ENCODE assay signal across 26 cellular contexts in genomic region chr4:94431388-94431787, GRCh38. TPM values are rescaled to one million over a fixed set of nuclear protein-coding genes. Genes with fewer than 3 reads are reported as not detected.
DNase-seq lines count a peak whose midpoint lies in the region; ATAC-seq, FAIRE-seq and TF ChIP-seq lines count a peak whose summit lies in the region.
"Had no signal": no experiment of that assay in that cellular context is flagged by ENCODE, and none has a peak within 500 bp of the region (broad histone marks: within the 10 kb centered on the region; RNA-seq: fewer than 3 reads in every experiment).

No MANE protein-coding gene starts in this region.

- POLR2A ChIA-PET in HepG2 (lab: Yijun Ruan, JAX), result interaction anchor here (3.4 kb wide), 1 partner anchor 20 kb away, joined by 34 read pairs; the partner anchor contains the start of gene PDLIM5

- BruUV-seq in HepG2 (replicated peaks; lab: Mats Ljungman, UMichigan), result no TSS peak

- H3K79me2 ChIP-seq in HepG2 (ENCODE audit: insufficient read depth, low read length), result no peaks in the 10 kb centered on the region

- H3K4me3 ChIP-seq in HepG2 (replicated peaks in 1 of 3; ENCODE audit: insufficient read depth in 1 of 3, low read depth in 2 of 3, low read length in 3 of 3), result no peak overlapping the region
- no peak overlapping the region for H3K4me3 ChIP-seq in right lobe of liver
- H3K4me3 ChIP-seq: BLaER1, GM12878 had no signal

- TF ChIP-seq POLR2A in HepG2 (IDR thresholded peaks at IDR 0.05; ENCODE audit: insufficient read depth in 1 of 2, low read depth in 2 of 2, low read length in 2 of 2), result no peak
- no peak for TF ChIP-seq POLR2A in right lobe of liver (IDR thresholded peaks at IDR 0.05)

- H3K27me3 ChIP-seq in HepG2 (ENCODE audit: control insufficient read depth in 1 of 2, insufficient read depth in 2 of 2, low read length in 2 of 2) (no peaks in the 10 kb centered on the region), right lobe of liver (no peaks in the 10 kb centered on the region)
- H3K27me3 ChIP-seq: BE2C, BLaER1 had no signal

- TF ChIP-seq CTCF in HepG2 (CRISPR knock-in tag; IDR thresholded peaks at IDR 0.05) (no peak), right lobe of liver (IDR thresholded peaks at IDR 0.05) (no peak), VCaP (conservative IDR thresholded peaks at IDR 0.05) (no peak)

- intact Hi-C loops in HepG2 (cut with micrococcal nuclease; ENCODE audit: unreplicated experiment) (no loop called here), right lobe of liver (cut with DNase I) (no loop called here)

- H3K27ac ChIP-seq in HepG2 (ENCODE audit: extremely low read length, insufficient read depth, low read length) (no peak overlapping the region), right lobe of liver (no peak overlapping the region), VCaP (peak overlapping the region; percentile 93)
- H3K27ac ChIP-seq: BLaER1 had no signal

- WGBS in HepG2 (ENCODE audit: low lambda C conversion rate), result 93% methylated on average over 3 of the region's 3 CpGs
- 100% methylated on average over 1 of the region's 3 CpGs for WGBS in right lobe of liver (ENCODE audit: insufficient coverage, low coverage, low lambda C conversion rate, missing lambda C conversion rate)

- H3K4me1 ChIP-seq in HepG2 (ENCODE audit: insufficient read depth, low read length) (peaks cover 32% of the 10 kb centered on the region), right lobe of liver (no peaks in the 10 kb centered on the region)
- H3K4me1 ChIP-seq: BE2C, BLaER1 had no signal

- TF ChIP-seq EP300 in HepG2 (IDR thresholded peaks at IDR 0.05; ENCODE audit: low read depth in 2 of 2, low read length in 2 of 2), result no peak
- no peak for TF ChIP-seq EP300 in HepG2 (CRISPR knock-in tag; IDR thresholded peaks at IDR 0.05; ENCODE audit: borderline replicate concordance)

- CTCF ChIA-PET in HepG2 (lab: Yijun Ruan, JAX; ENCODE audit: low intra/inter-chr PET ratio, low total read pairs), result no interaction called here

- FAIRE-seq in HepG2 (lab: Jason Lieb, UNC), result no peak
- FAIRE-seq: A204.1, GM12878, GM12892, GM18507 had no signal

- no peak overlapping the region for H3K4me2 ChIP-seq in HepG2 (ENCODE audit: low read depth, low read length)
- H3K4me2 ChIP-seq: BLaER1 had no signal

- no peaks in the 10 kb centered on the region for H4K20me1 ChIP-seq in HepG2 (ENCODE audit: insufficient read depth, low read length)
- H4K20me1 ChIP-seq: BLaER1 had no signal

- DNase-seq in HepG2 (ENCODE audit: low spot score) (no peak), right lobe of liver (no peak), NOMO-1 treated with dmso at 0.1 percent for 144 hours (lab: John Stamatoyannopoulos, UW; ENCODE audit: unreplicated experiment) (no peak)
- DNase-seq: 8988T; ACHN; BE2C; C1 segment of cervical spinal cord; CD4-positive, alpha-beta memory T cell; CD4-positive, CD25-positive, alpha-beta regulatory T cell; CD8-positive, alpha-beta memory T cell; COR-L47; DMS 273 treated with DMSO at 0.1 percent for 48 hours; DMS153; DMS53; DMS79; DND-41; EL; GDM1 had no signal

- no peak overlapping the region for H2AFZ ChIP-seq in HepG2 (ENCODE audit: low read length)

- ATAC-seq in HepG2 (no peak), right lobe of liver (no peak), HG03432 (IDR thresholded peaks at IDR 0.05; ENCODE audit: unreplicated experiment) (no peak)
- ATAC-seq: GM12878 had no signal

- in situ Hi-C loops in HepG2 (cut with HindIII; ENCODE audit: extremely low pct_ligation_motif_present, low pct_unique_long_range_greater_than_20kb), result no loop called here

- TF ChIP-seq RAD21 in HepG2 (CRISPR knock-in tag; IDR thresholded peaks at IDR 0.05), result no peak

- no peaks in the 10 kb centered on the region for H3K36me3 ChIP-seq in HepG2 (replicated peaks in 1 of 2; ENCODE audit: control insufficient read depth in 1 of 2, insufficient read depth in 2 of 2, low read length in 2 of 2)
- no peaks in the 10 kb centered on the region for H3K36me3 ChIP-seq in right lobe of liver
- H3K36me3 ChIP-seq: BE2C, BLaER1 had no signal

- H3K9me3 ChIP-seq in HepG2 (ENCODE audit: low read length), result peaks cover 14% of the 10 kb centered on the region
- H3K9me3 ChIP-seq in right lobe of liver, result no peaks in the 10 kb centered on the region

- no peak overlapping the region for H3K9ac ChIP-seq in HepG2 (ENCODE audit: insufficient read depth, low read depth, low read length)
- H3K9ac ChIP-seq: BLaER1 had no signal

TF ChIP-seq in HepG2, 621 proteins besides CTCF, POLR2A, EP300 and RAD21 (continues in another document):
- TF ChIP-seq HNF1B (CRISPR knock-in tag; IDR thresholded peaks at IDR 0.05) (no peak), ZBTB39 (CRISPR knock-in tag; IDR thresholded peaks at IDR 0.05) (no peak), GFI1 (CRISPR knock-in tag; IDR thresholded peaks at IDR 0.05; ENCODE audit: borderline replicate concordance) (no peak), ZNF460 (CRISPR knock-in tag; IDR thresholded peaks at IDR 0.05; ENCODE audit: borderline replicate concordance) (peak; percentile 74), ZBTB21 (CRISPR knock-in tag; IDR thresholded peaks at IDR 0.05) (no peak), RXRB (CRISPR knock-in tag; IDR thresholded peaks at IDR 0.05; ENCODE audit: borderline replicate concordance) (no peak), MATR3 (CRISPR knock-in tag; IDR thresholded peaks at IDR 0.05) (no peak), ZNF121 (CRISPR knock-in tag; IDR thresholded peaks at IDR 0.05) (peak; percentile 82; the same call in 1 of the 2 replicates), ZNF282 (IDR thresholded peaks at IDR 0.05; ENCODE audit: partially characterized antibody) (no peak)
- TF ChIP-seq, protein P1, sequence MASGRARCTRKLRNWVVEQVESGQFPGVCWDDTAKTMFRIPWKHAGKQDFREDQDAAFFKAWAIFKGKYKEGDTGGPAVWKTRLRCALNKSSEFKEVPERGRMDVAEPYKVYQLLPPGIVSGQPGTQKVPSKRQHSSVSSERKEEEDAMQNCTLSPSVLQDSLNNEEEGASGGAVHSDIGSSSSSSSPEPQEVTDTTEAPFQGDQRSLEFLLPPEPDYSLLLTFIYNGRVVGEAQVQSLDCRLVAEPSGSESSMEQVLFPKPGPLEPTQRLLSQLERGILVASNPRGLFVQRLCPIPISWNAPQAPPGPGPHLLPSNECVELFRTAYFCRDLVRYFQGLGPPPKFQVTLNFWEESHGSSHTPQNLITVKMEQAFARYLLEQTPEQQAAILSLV (CRISPR knock-in tag; IDR thresholded peaks at IDR 0.05; ENCODE audit: borderline replicate concordance), result no peak

RNA-seq across cellular contexts. Expression of gene PDLIM5, which starts 20.4 kb away (rescaled TPM):
- total RNA-seq in HepG2 (2016; rRNA removed; fragmentation: Illumina TruSeq; extraction: Trizol) (52.8 and 70.2 TPM in 2 replicates), right lobe of liver (100 to 1,000 TPM in 3 of 6 experiments, 10 to 100 TPM in 3; 71.9 to 135 (median 101) TPM)
- 11.2 and 14.5 TPM in 2 replicates for total RNA-seq in HepG2 (2016; cell fraction: cytosol; rRNA removed; fragmentation: Illumina TruSeq; extraction: Trizol; ENCODE audit: low read depth)
- total RNA-seq in HepG2 (2016; cell fraction: insoluble cytoplasmic fraction; rRNA removed; fragmentation: Illumina TruSeq; extraction: Trizol), result 52.2 and 54.1 TPM in 2 replicates
- total RNA-seq in HepG2 (2016; cell fraction: membrane; rRNA removed; fragmentation: Illumina TruSeq; extraction: Trizol), result 17.9 and 18.7 TPM in 2 replicates
- 88.4 and 102 TPM in 2 replicates for total RNA-seq in HepG2 (2016; cell fraction: nucleus; rRNA removed; fragmentation: Illumina TruSeq; extraction: Trizol)
- 107 and 119 TPM in 2 replicates for polyA plus RNA-seq in HepG2 (2011; rRNA removed)
- polyA plus RNA-seq in HepG2 (2011; cell fraction: cytosol; rRNA removed), result 76.4 TPM in 2 replicates
- 70.2 and 73.2 TPM in 2 replicates for polyA plus RNA-seq in HepG2 (2011; cell fraction: nucleus; rRNA removed)
- polyA plus RNA-seq in HepG2 (2012), result 49.7 and 51.7 TPM in 2 replicates
- 3.8 and 5.4 TPM in 2 replicates for polyA plus RNA-seq in HepG2 (2016; cell fraction: cytosol; fragmentation: Illumina TruSeq; extraction: Trizol; ENCODE audit: low read depth)
- 43.1 and 47.2 TPM in 2 replicates for polyA plus RNA-seq in HepG2 (2016; cell fraction: insoluble cytoplasmic fraction; fragmentation: Illumina TruSeq; extraction: Trizol; ENCODE audit: low read depth)
- 10.0 and 10.3 TPM in 2 replicates for polyA plus RNA-seq in HepG2 (2016; cell fraction: membrane; fragmentation: Illumina TruSeq; extraction: Trizol; ENCODE audit: low read depth)
- 37.0 and 39.1 TPM in 2 replicates for polyA plus RNA-seq in HepG2 (2016; cell fraction: nucleus; fragmentation: Illumina TruSeq; extraction: Trizol; ENCODE audit: insufficient read depth, low read depth)
- 133 and 288 TPM in 2 replicates for polyA minus RNA-seq in HepG2 (2011; rRNA and poly(A)+ RNA removed; ENCODE audit: low replicate concordance)
- polyA minus RNA-seq in HepG2 (2011; cell fraction: cytosol; rRNA and poly(A)+ RNA removed), result 49.8 and 79.5 TPM in 2 replicates
- polyA minus RNA-seq in HepG2 (2011; cell fraction: nucleus; rRNA and poly(A)+ RNA removed), result 358 and 434 TPM in 2 replicates
- total RNA-seq: G401 had no signal
